37 cellular contexts compared by ENCODE assay signal in the genomic region with DNA sequence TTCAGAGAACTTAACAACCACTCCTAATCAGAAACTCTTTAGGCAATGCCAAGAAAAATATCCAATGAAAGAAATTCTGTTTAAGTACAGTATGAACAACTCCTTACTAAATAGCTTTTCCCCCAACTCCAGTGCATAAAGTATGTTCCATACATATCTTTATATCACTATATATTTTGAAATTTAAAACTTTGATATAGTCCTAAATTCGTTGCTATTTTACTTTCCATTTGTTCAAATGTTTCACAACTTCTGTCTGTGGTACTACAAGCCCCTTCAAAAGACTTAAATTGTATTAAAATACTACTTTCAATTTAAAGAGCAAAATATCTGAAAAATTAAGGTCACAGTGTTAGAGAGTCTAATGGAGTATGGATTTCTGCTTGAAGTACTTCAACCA. TPM values are rescaled to one million over a fixed set of nuclear protein-coding genes. Genes with fewer than 3 reads are reported as not detected.
"Had no signal": no experiment of that assay in that cellular context is flagged by ENCODE, and none has a peak within 500 bp of the region (broad histone marks: within the 10 kb centered on the region; RNA-seq: fewer than 3 reads in every experiment).

No MANE protein-coding gene starts in this region.

- H3K27me3 Mint-ChIP-seq: activated B cell treated with CpG ODN at 0.5 μM for 24 hours; activated CD8-positive, alpha-beta T cell treated with anti-CD3 and anti-CD28 coated beads for 36 hours; activated naive CD8-positive, alpha-beta T cell; brain had no signal

- H3K4me3 Mint-ChIP-seq: activated B cell treated with CpG ODN at 0.5 μM for 24 hours; activated CD4-positive, alpha-beta memory T cell treated with anti-CD3 and anti-CD28 coated beads for 36 hours; activated CD4-positive, alpha-beta T cell treated with anti-CD3 and anti-CD28 coated beads, Interleukin-2, amount 10 ng/mL, durations not matched to agents 24 days and 14 days; activated CD8-positive, alpha-beta T cell treated with anti-CD3 and anti-CD28 coated beads for 36 hours; activated naive CD4-positive, alpha-beta T cell treated with anti-CD3 and anti-CD28 coated beads, Interleukin-2, amount 10 ng/mL, durations not matched to agents 7 days and 5 days; activated naive CD4-positive, alpha-beta T cell treated with anti-CD3 and anti-CD28 coated beads, Interleukin-2, amount 50 U/mL, for 24 hours; activated naive CD8-positive, alpha-beta T cell; activated naive CD8-positive, alpha-beta T cell treated with anti-CD3 and anti-CD28 coated beads, Interleukin-2, amount 10 ng/mL, durations not matched to agents 7 days and 5 days; activated naive CD8-positive, alpha-beta T cell treated with anti-CD3 and anti-CD28 coated beads, Interleukin-2, amount 50 U/mL, for 24 hours; activated T-cell treated with anti-CD3 and anti-CD28 coated beads, Interleukin-2, amount 50 U/mL, for 4 hours; activated T-cell treated with anti-CD3 and anti-CD28 coated beads, Interleukin-2, amount 50 U/mL, for 72 hours; activated T-helper 1 cell treated with anti-CD3 and anti-CD28 coated beads, Interleukin-12 subunit alpha, Interleukin-12 subunit beta, Interleukin-2, Interleukin-4 antibody, amounts not matched to agents 30 ng/mL and 10 ng/mL and 1 ng/mL, durations not matched to agents 14 hours and 24 hours and 36 hours; activated T-helper 17 cell treated with anti-CD3 and anti-CD28 coated beads, Interleukin-2, amount 50 U/mL, for 72 hours; brain; central memory CD8-positive, alpha-beta T cell; T-helper 1 cell treated with Interleukin-12 subunit alpha and Interleukin-12 subunit beta and Interleukin-4 antibody, amounts not matched to agents 30 μg/mL and 1 μg/mL, for 36 hours; T-helper 2 cell treated with Interferon-gamma antibody and Interleukin-4, amounts not matched to agents 5 μg/mL and 100 μg/mL, for 36 hours had no signal

- H3K4me1 Mint-ChIP-seq: activated B cell treated with CpG ODN at 0.5 μM for 24 hours; activated CD4-positive, alpha-beta T cell treated with anti-CD3 and anti-CD28 coated beads, Interleukin-2, amount 10 ng/mL, durations not matched to agents 24 days and 14 days; activated naive CD4-positive, alpha-beta T cell treated with anti-CD3 and anti-CD28 coated beads, Interleukin-2, amount 10 ng/mL, durations not matched to agents 7 days and 5 days; activated naive CD4-positive, alpha-beta T cell treated with anti-CD3 and anti-CD28 coated beads, Interleukin-2, amount 50 U/mL, for 24 hours; activated naive CD8-positive, alpha-beta T cell treated with anti-CD3 and anti-CD28 coated beads, Interleukin-2, amount 10 ng/mL, durations not matched to agents 7 days and 5 days; activated naive CD8-positive, alpha-beta T cell treated with anti-CD3 and anti-CD28 coated beads, Interleukin-2, amount 50 U/mL, for 24 hours; activated T-helper 17 cell treated with anti-CD3 and anti-CD28 coated beads, Interleukin-2, amount 50 U/mL, for 72 hours; central memory CD8-positive, alpha-beta T cell had no signal

- H3K27ac Mint-ChIP-seq: activated B cell treated with CpG ODN at 0.5 μM for 24 hours; activated CD4-positive, alpha-beta memory T cell treated with anti-CD3 and anti-CD28 coated beads for 36 hours; activated CD4-positive, alpha-beta T cell treated with anti-CD3 and anti-CD28 coated beads, Interleukin-2, amount 10 ng/mL, durations not matched to agents 24 days and 14 days; activated CD8-positive, alpha-beta T cell treated with anti-CD3 and anti-CD28 coated beads for 36 hours; activated naive CD4-positive, alpha-beta T cell treated with anti-CD3 and anti-CD28 coated beads, Interleukin-2, amount 10 ng/mL, durations not matched to agents 7 days and 5 days; activated naive CD4-positive, alpha-beta T cell treated with anti-CD3 and anti-CD28 coated beads, Interleukin-2, amount 50 U/mL, for 24 hours; activated naive CD8-positive, alpha-beta T cell; activated naive CD8-positive, alpha-beta T cell treated with anti-CD3 and anti-CD28 coated beads, Interleukin-2, amount 10 ng/mL, durations not matched to agents 7 days and 5 days; activated naive CD8-positive, alpha-beta T cell treated with anti-CD3 and anti-CD28 coated beads, Interleukin-2, amount 50 U/mL, for 24 hours; activated T-cell treated with anti-CD3 and anti-CD28 coated beads, Interleukin-2, amount 50 U/mL, for 72 hours; activated T-helper 1 cell treated with anti-CD3 and anti-CD28 coated beads, Interleukin-12 subunit alpha, Interleukin-12 subunit beta, Interleukin-2, Interleukin-4 antibody, amounts not matched to agents 30 ng/mL and 10 ng/mL and 1 ng/mL, durations not matched to agents 14 hours and 24 hours and 36 hours; activated T-helper 17 cell treated with anti-CD3 and anti-CD28 coated beads, Interleukin-2, amount 50 U/mL, for 72 hours; brain; T-helper 1 cell treated with Interleukin-12 subunit alpha and Interleukin-12 subunit beta and Interleukin-4 antibody, amounts not matched to agents 30 μg/mL and 1 μg/mL, for 36 hours; T-helper 2 cell treated with Interferon-gamma antibody and Interleukin-4, amounts not matched to agents 5 μg/mL and 100 μg/mL, for 36 hours had no signal

- H3K9me3 Mint-ChIP-seq: activated B cell treated with CpG ODN at 0.5 μM for 24 hours; activated CD4-positive, alpha-beta memory T cell treated with anti-CD3 and anti-CD28 coated beads for 36 hours; activated CD4-positive, alpha-beta T cell treated with anti-CD3 and anti-CD28 coated beads, Interleukin-2, amount 10 ng/mL, durations not matched to agents 24 days and 14 days; activated CD8-positive, alpha-beta T cell treated with anti-CD3 and anti-CD28 coated beads for 36 hours; activated naive CD4-positive, alpha-beta T cell treated with anti-CD3 and anti-CD28 coated beads, Interleukin-2, amount 10 ng/mL, durations not matched to agents 7 days and 5 days; activated naive CD4-positive, alpha-beta T cell treated with anti-CD3 and anti-CD28 coated beads, Interleukin-2, amount 50 U/mL, for 24 hours; activated naive CD8-positive, alpha-beta T cell treated with anti-CD3 and anti-CD28 coated beads, Interleukin-2, amount 10 ng/mL, durations not matched to agents 7 days and 5 days; activated naive CD8-positive, alpha-beta T cell treated with anti-CD3 and anti-CD28 coated beads, Interleukin-2, amount 50 U/mL, for 24 hours; activated T-cell treated with anti-CD3 and anti-CD28 coated beads, Interleukin-2, amount 50 U/mL, for 4 hours; activated T-cell treated with anti-CD3 and anti-CD28 coated beads, Interleukin-2, amount 50 U/mL, for 72 hours; activated T-helper 1 cell treated with anti-CD3 and anti-CD28 coated beads, Interleukin-12 subunit alpha, Interleukin-12 subunit beta, Interleukin-2, Interleukin-4 antibody, amounts not matched to agents 30 ng/mL and 10 ng/mL and 1 ng/mL, durations not matched to agents 14 hours and 24 hours and 36 hours; activated T-helper 17 cell treated with anti-CD3 and anti-CD28 coated beads, Interleukin-2, amount 50 U/mL, for 72 hours; brain; central memory CD8-positive, alpha-beta T cell; T-helper 1 cell treated with Interleukin-12 subunit alpha and Interleukin-12 subunit beta and Interleukin-4 antibody, amounts not matched to agents 30 μg/mL and 1 μg/mL, for 36 hours; T-helper 2 cell treated with Interferon-gamma antibody and Interleukin-4, amounts not matched to agents 5 μg/mL and 100 μg/mL, for 36 hours had no signal

- H3K4me1 ChIP-seq: ascending aorta had no signal

- H3K27me3 ChIP-seq: ascending aorta, cardiac muscle cell had no signal

- H3K9me3 ChIP-seq: ascending aorta had no signal

- H3K36me3 Mint-ChIP-seq: activated CD4-positive, alpha-beta memory T cell treated with anti-CD3 and anti-CD28 coated beads for 36 hours; activated naive CD4-positive, alpha-beta T cell treated with anti-CD3 and anti-CD28 coated beads, Interleukin-2, amount 10 ng/mL, durations not matched to agents 7 days and 5 days; activated naive CD4-positive, alpha-beta T cell treated with anti-CD3 and anti-CD28 coated beads, Interleukin-2, amount 50 U/mL, for 24 hours; activated naive CD8-positive, alpha-beta T cell; activated naive CD8-positive, alpha-beta T cell treated with anti-CD3 and anti-CD28 coated beads, Interleukin-2, amount 10 ng/mL, durations not matched to agents 7 days and 5 days; brain had no signal

- H3K4me3 ChIP-seq: ascending aorta, cardiac muscle cell had no signal

- H3K27ac ChIP-seq: ascending aorta, cardiac muscle cell, VCaP had no signal

- FAIRE-seq: bronchial epithelial cell had no signal

- DNase-seq: activated B cell treated with CpG ODN at 0.5 μM for 24 hours; activated CD4-positive, alpha-beta memory T cell treated with anti-CD3 and anti-CD28 coated beads for 36 hours; activated CD4-positive, alpha-beta T cell treated with anti-CD3 and anti-CD28 coated beads for 4 hours; activated CD4-positive, alpha-beta T cell treated with anti-CD3 and anti-CD28 coated beads, Interleukin-2, amount 10 ng/mL, durations not matched to agents 24 days and 14 days; activated CD4-positive, alpha-beta T cell treated with anti-CD3 and anti-CD28 coated beads, Interleukin-2, amount 50 U/mL, for 1 hour; activated CD4-positive, alpha-beta T cell treated with anti-CD3 and anti-CD28 coated beads, Interleukin-2, amount 50 U/mL, for 4 hours; activated CD4-positive, CD25-positive, alpha-beta regulatory T cell treated with anti-CD3 and anti-CD28 coated beads, Interleukin-2, amount 50 U/mL, for 72 hours; activated CD8-positive, alpha-beta memory T cell treated with anti-CD3 and anti-CD28 coated beads, Interleukin-2, amount 50 U/mL, for 4 hours; activated CD8-positive, alpha-beta T cell treated with anti-CD3 and anti-CD28 coated beads for 36 hours; activated effector memory CD4-positive, alpha-beta T cell treated with anti-CD3 and anti-CD28 coated beads, Interleukin-2, amount 50 U/mL, for 16 hours; activated gamma-delta T cell treated with Interleukin-2 at 50 U/mL for 16 hours; activated naive CD4-positive, alpha-beta T cell; activated naive CD4-positive, alpha-beta T cell treated with anti-CD3 and anti-CD28 coated beads, Interleukin-2, amount 10 ng/mL, durations not matched to agents 7 days and 5 days; activated naive CD8-positive, alpha-beta T cell treated with anti-CD3 and anti-CD28 coated beads, Interleukin-2, amount 10 ng/mL, durations not matched to agents 7 days and 5 days; activated naive CD8-positive, alpha-beta T cell treated with anti-CD3 and anti-CD28 coated beads, Interleukin-2, amount 50 U/mL, for 24 hours; activated T-cell treated with anti-CD3 and anti-CD28 coated beads for 4 hours; activated T-cell treated with anti-CD3 and anti-CD28 coated beads, Interleukin-2, amount 50 U/mL, for 1 hour; activated T-cell treated with anti-CD3 and anti-CD28 coated beads, Interleukin-2, amount 50 U/mL, for 4 hours; activated T-cell treated with anti-CD3 and anti-CD28 coated beads, Interleukin-2, amount 50 U/mL, for 72 hours; amygdala; anterior cingulate cortex; caudate nucleus; cerebellar nuclear complex; T-helper 2 cell; T-helper 9 cell had no signal

- ATAC-seq: activated CD8-positive, alpha-beta T cell treated with anti-CD3 and anti-CD28 coated beads for 36 hours; activated naive CD8-positive, alpha-beta T cell treated with anti-CD3 and anti-CD28 coated beads, Interleukin-2, amount 50 U/mL, for 24 hours; activated T-cell treated with anti-CD3 and anti-CD28 coated beads, Interleukin-2, amount 50 U/mL, for 4 hours; activated T-cell treated with anti-CD3 and anti-CD28 coated beads, Interleukin-2, amount 50 U/mL, for 72 hours; activated T-helper 17 cell treated with anti-CD3 and anti-CD28 coated beads, Interleukin-2, amount 50 U/mL, for 72 hours had no signal

- H3K36me3 ChIP-seq: ascending aorta, cardiac muscle cell had no signal

RNA-seq across cellular contexts. Expression of a gene that starts 52.6 kb away (rescaled TPM):
- total RNA-seq: ascending aorta had no signal
